Comparison of ENCODE assay signal across 8 cellular contexts in the genomic region with DNA sequence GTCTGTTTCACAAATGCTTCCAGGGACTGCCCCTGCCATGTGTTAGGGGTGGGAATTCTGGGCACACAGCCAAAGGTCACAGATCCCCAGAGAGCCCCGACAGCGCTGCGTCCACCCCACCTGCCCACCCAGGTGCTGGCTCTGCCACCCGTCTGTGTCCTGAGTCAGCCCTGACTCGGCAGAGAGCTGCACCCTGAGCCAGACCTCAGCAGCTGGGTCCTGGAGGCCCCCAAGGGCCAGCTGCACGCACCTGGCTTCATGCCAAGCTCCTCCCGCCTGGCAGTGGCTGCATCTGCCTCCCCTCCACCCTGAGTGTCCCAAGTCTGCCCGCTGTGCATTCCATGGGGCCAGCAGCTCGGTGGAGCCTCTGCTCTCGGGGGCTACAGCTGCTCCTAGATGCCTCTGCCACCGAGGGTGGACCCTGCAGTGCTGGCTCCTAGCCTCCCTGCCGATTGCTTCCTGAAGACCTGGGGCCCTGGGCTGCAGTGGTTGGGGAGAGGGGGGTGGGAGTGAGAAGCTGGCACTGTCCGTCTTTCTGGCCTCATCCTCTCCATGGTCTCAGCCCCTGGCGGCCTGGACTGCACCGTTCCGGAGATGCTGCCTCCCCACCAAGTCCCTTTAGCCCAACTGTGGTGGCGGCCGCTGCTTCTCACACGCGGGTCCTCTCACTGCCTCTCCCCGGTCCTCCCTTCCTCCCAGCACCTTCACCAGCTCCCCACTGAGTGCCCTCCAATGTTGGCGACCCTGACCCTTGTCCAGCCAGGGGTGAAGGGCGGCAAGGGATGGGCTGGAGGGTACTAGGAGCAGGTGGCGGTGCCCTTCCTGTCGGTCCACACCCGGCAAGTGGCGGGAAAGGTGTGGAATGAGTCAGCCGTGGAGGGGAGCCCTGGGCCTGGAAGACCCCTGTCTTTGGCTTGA. TPM values are rescaled to one million over a fixed set of nuclear protein-coding genes. Genes with fewer than 3 reads are reported as not detected.
A peak's percentile ranks its signal among the peaks of the same experiment; 100 is the strongest.
DNase-seq lines count a peak whose midpoint lies in the region; ATAC-seq, FAIRE-seq and TF ChIP-seq lines count a peak whose summit lies in the region.
"Had no signal": no experiment of that assay in that cellular context is flagged by ENCODE, and none has a peak within 500 bp of the region (broad histone marks: within the 10 kb centered on the region; RNA-seq: fewer than 3 reads in every experiment).

No MANE protein-coding gene starts in this region.

- peak overlapping the region in 1 of 2 donors; percentile 92 for H3K27ac ChIP-seq in small intestine (ENCODE audit: low read depth in 1 of 2, low read length in 1 of 2)

- H3K27me3 ChIP-seq in small intestine (ENCODE audit: control insufficient read depth in 2 of 2, insufficient read depth in 2 of 2, low read length in 2 of 2), result no peaks in the 10 kb centered on the region

- H3K9me3 ChIP-seq in small intestine (ENCODE audit: control insufficient read depth, low read depth), result no peaks in the 10 kb centered on the region

- no peak for ATAC-seq in HG02623 (IDR thresholded peaks at IDR 0.05; ENCODE audit: unreplicated experiment)
- ATAC-seq in GM19324 (IDR thresholded peaks at IDR 0.05; ENCODE audit: low FRiP score, unreplicated experiment), result no peak
- ATAC-seq: HCT116 had no signal

- no peak for TF ChIP-seq CTCF in choroid plexus epithelial cell (conservative IDR thresholded peaks at IDR 0.05; ENCODE audit: low read depth, low read length)

- no peak for FAIRE-seq in small intestine (lab: Jason Lieb, UNC)

- peaks cover 4 to 12% of the 10 kb centered on the region in 2 donors for H3K4me1 ChIP-seq in small intestine (ENCODE audit: control insufficient read depth in 2 of 2, insufficient read depth in 1 of 2, low read depth in 1 of 2, low read length in 1 of 2)

- DNase-seq in HCEC 1CT, result peak; percentile 39
- DNase-seq in NCI-H2171 (lab: John Stamatoyannopoulos, UW), result peak; percentile 83
- peak; percentile 44 for DNase-seq in choroid plexus epithelial cell (ENCODE audit: low read depth)
- peak; percentile 51 for DNase-seq in small intestine
- no peak for DNase-seq in stimulated activated CD4-positive, alpha-beta T cell treated with anti-CD3 and anti-CD28 coated beads, Interleukin-2, amount 100 ng/mL, for 48 hours

- H3K4me3 ChIP-seq in choroid plexus epithelial cell (ENCODE audit: low read depth, low read length), result no peak overlapping the region
- H3K4me3 ChIP-seq in small intestine (ENCODE audit: low read depth in 1 of 2, low read length in 2 of 2), result peak overlapping the region in 1 of 2 donors; percentile 19

- H3K36me3 ChIP-seq in small intestine (ENCODE audit: control insufficient read depth in 2 of 2, insufficient read depth in 2 of 2, low read length in 2 of 2), result no peaks in the 10 kb centered on the region

- WGBS in small intestine, 3 donors, result 9 to 34% (median 20%) methylated on average over 25 to 28 of the region's 28 CpGs

RNA-seq across cellular contexts. Expression of a gene that starts 3.0 kb away (rescaled TPM):
- 10 to 100 TPM; 14.0 to 81.9 (median 38.2) TPM for polyA plus RNA-seq in small intestine

RNA-seq across cellular contexts. Expression of a gene that starts 13.2 kb away (rescaled TPM):
- 10 to 100 TPM in 1 of 3 donors, 1 to 10 TPM in 2; 3.4 to 10.8 (median 6.5) TPM for polyA plus RNA-seq in small intestine

RNA-seq across cellular contexts. Expression of a gene that starts 28.5 kb away (rescaled TPM):
- polyA plus RNA-seq in small intestine, result under 1 TPM in 1 of 3 donors, not detected in 2; 0.07 TPM

RNA-seq across cellular contexts. Expression of a gene that starts 41.0 kb away (rescaled TPM):
- polyA plus RNA-seq in small intestine, result not detected

RNA-seq across cellular contexts. Expression of a gene that starts 57.1 kb away (rescaled TPM):
- 100 to 1,000 TPM; 111 to 148 (median 146) TPM for polyA plus RNA-seq in small intestine

Comparison
In these comparisons a context has a peak if more than half of its experiments do, and no peak if none do; other contexts are left out.
1. DNase-seq: peak in HCEC 1CT (single experiment), NCI-H2171 (single experiment), choroid plexus epithelial cell (single experiment) and small intestine (single experiment); none in stimulated activated CD4-positive, alpha-beta T cell treated with anti-CD3 and anti-CD28 coated beads, Interleukin-2, amount 100 ng/mL, for 48 hours (0 of 2).